In the genomic region with DNA sequence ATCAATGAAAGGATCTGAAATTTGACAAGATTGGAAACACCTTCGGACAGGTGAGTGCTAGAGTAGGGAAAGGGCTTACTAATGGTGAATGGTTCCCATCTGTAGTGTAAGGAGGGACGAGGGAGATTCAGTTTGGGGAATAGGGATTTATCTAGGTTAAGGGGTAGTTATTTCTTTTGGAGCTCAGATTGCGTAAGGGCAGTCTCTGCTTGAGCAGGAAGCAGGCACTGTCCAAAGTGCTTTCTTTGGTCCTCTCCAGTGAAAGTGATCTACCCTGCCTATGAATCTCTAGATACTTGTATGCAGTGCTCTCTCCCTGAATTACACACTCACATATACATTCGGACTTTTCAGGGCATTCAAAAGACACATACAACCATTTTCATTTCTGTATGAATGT, we compare ENCODE assay signal across 21 cellular contexts.
"Had no signal": no experiment of that assay in that cellular context is flagged by ENCODE, and none has a peak within 500 bp of the region (broad histone marks: within the 10 kb centered on the region; RNA-seq: fewer than 3 reads in every experiment).

No MANE protein-coding gene starts in this region.

- DNase-seq: activated B cell treated with CpG ODN at 0.5 μM for 24 hours; activated CD4-positive, alpha-beta memory T cell treated with anti-CD3 and anti-CD28 coated beads for 36 hours; activated CD4-positive, alpha-beta T cell treated with anti-CD3 and anti-CD28 coated beads for 4 hours; activated naive CD4-positive, alpha-beta T cell treated with Interleukin-2 at 50 U/mL for 16 hours; activated T-cell treated with anti-CD3 and anti-CD28 coated beads, Interleukin-2, amount 50 U/mL, for 48 hours; foreskin melanocyte; kidney glomerular epithelial cell; left ventricle myocardium inferior; naive thymus-derived CD8-positive, alpha-beta T cell; stimulated activated CD4-positive, alpha-beta T cell treated with anti-CD3 and anti-CD28 coated beads, Interleukin-12 subunit alpha, Interleukin-12 subunit beta, amount 100 ng/mL, for 4 hours; stimulated activated CD4-positive, alpha-beta T cell treated with anti-CD3 and anti-CD28 coated beads, Interleukin-4, amount 100 ng/mL, for 4 hours; stimulated activated naive CD8-positive, alpha-beta T cell treated with anti-CD3 and anti-CD28 coated beads, Interleukin-15, amount 100 ng/mL, for 72 hours; T1000; transverse colon had no signal

- H3K4me3 ChIP-seq: hepatocyte, left ventricle myocardium inferior, neural progenitor cell, prostate gland, right atrium auricular region, suprapubic skin, transverse colon had no signal

- FAIRE-seq: urothelium cell line had no signal

- H3K36me3 ChIP-seq: left ventricle myocardium inferior, neural progenitor cell, prostate gland, right atrium auricular region, suprapubic skin, transverse colon had no signal

- H3K9ac ChIP-seq: neural progenitor cell had no signal

- H3K27ac ChIP-seq: epithelial cell of prostate, hepatocyte, left ventricle myocardium inferior, neural progenitor cell, prostate gland, suprapubic skin, transverse colon had no signal

- H3K79me2 ChIP-seq: hepatocyte had no signal

- H2AFZ ChIP-seq: hepatocyte had no signal

- H3K4me1 ChIP-seq: left ventricle myocardium inferior, prostate gland, right atrium auricular region, suprapubic skin, transverse colon had no signal

- H3K27me3 ChIP-seq: hepatocyte, neural progenitor cell, right atrium auricular region, suprapubic skin, transverse colon had no signal

- H3K4me2 ChIP-seq: hepatocyte, neural progenitor cell had no signal

- H3K9me3 ChIP-seq: left ventricle myocardium inferior, prostate gland, right atrium auricular region, suprapubic skin, transverse colon had no signal

- ATAC-seq: naive thymus-derived CD8-positive, alpha-beta T cell; stimulated activated naive CD8-positive, alpha-beta T cell treated with anti-CD3 and anti-CD28 coated beads, Interleukin-15, amount 100 ng/mL, for 72 hours had no signal
